ENCODE assay signal across 19 cellular contexts in the genomic region with DNA sequence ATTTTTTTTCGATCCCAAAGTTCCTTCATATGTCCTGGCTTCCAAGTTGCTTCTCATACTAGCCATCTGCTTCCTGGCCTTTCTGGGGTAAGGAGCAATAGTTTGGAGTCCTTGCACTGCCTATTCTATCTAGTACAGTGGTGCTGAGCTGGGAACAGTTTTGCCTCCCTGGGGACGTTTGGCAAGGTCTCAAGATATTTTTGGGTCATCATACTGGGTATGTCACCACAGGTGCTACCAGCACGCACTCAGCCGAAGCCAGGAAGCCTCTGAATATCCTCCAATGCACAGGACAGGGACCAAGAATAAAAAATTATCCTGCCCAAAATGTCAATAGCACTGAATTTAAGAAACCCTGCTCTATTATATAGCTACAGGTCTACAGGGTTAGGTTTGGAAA. TPM values are rescaled to one million over a fixed set of nuclear protein-coding genes. Genes with fewer than 3 reads are reported as not detected.
DNase-seq lines count a peak whose midpoint lies in the region; ATAC-seq and TF ChIP-seq lines count a peak whose summit lies in the region.
"Had no signal": no experiment of that assay in that cellular context is flagged by ENCODE, and none has a peak within 500 bp of the region (broad histone marks: within the 10 kb centered on the region; RNA-seq: fewer than 3 reads in every experiment).

No MANE protein-coding gene starts in this region.

- no peaks in the 10 kb centered on the region for H3K27me3 Mint-ChIP-seq in nephron progenitor cell (ENCODE audit: low read depth, poor library complexity)
- H3K27me3 Mint-ChIP-seq: activated T-helper 17 cell treated with anti-CD3 and anti-CD28 coated beads, Interleukin-2, amount 50 U/mL, for 72 hours; B cell; naive thymus-derived CD4-positive, alpha-beta T cell had no signal

- H3K4me1 Mint-ChIP-seq in nephron progenitor cell: no peaks in the 10 kb centered on the region

- H3K4me3 Mint-ChIP-seq in nephron progenitor cell: no peak overlapping the region
- H3K4me3 Mint-ChIP-seq: activated T-helper 17 cell treated with anti-CD3 and anti-CD28 coated beads, Interleukin-2, amount 50 U/mL, for 72 hours; B cell; naive thymus-derived CD4-positive, alpha-beta T cell; T-cell had no signal

- ATAC-seq in GM18909 (IDR thresholded peaks at IDR 0.05; ENCODE audit: poor library complexity, unreplicated experiment) (peak; percentile 69), GM21737 (IDR thresholded peaks at IDR 0.05; ENCODE audit: unreplicated experiment) (peak; percentile 69), HG03342 (IDR thresholded peaks at IDR 0.05; ENCODE audit: unreplicated experiment) (peak; percentile 56), Right ventricle myocardium superior (ENCODE audit: poor library complexity) (no peak)
- ATAC-seq: activated T-helper 17 cell treated with anti-CD3 and anti-CD28 coated beads, Interleukin-2, amount 50 U/mL, for 72 hours; heart left ventricle; lower lobe of right lung; naive thymus-derived CD4-positive, alpha-beta T cell; T-cell had no signal

- TF ChIP-seq CTCF in nephron progenitor cell (IDR thresholded peaks at IDR 0.05): no peak

- H3K27ac Mint-ChIP-seq in nephron progenitor cell: peak overlapping the region; percentile 57
- H3K27ac Mint-ChIP-seq: B cell; naive thymus-derived CD4-positive, alpha-beta T cell; T-cell had no signal

- H3K36me3 Mint-ChIP-seq in nephron progenitor cell (ENCODE audit: low read depth): peaks cover 13% of the 10 kb centered on the region

- intact Hi-C loops in Right ventricle myocardium superior (cut with DNase I): no loop called here

- peaks cover 31% of the 10 kb centered on the region for H3K9me3 Mint-ChIP-seq in nephron progenitor cell
- H3K9me3 Mint-ChIP-seq: activated T-helper 17 cell treated with anti-CD3 and anti-CD28 coated beads, Interleukin-2, amount 50 U/mL, for 72 hours; T-cell had no signal

- DNase-seq in nephron progenitor cell (no peak), Right ventricle myocardium superior (no peak), NCI-H2227 treated with DMSO at 0.1 percent for 48 hours (lab: John Stamatoyannopoulos, UW) (no peak)
- DNase-seq in stimulated activated CD4-positive, alpha-beta T cell treated with anti-CD3 and anti-CD28 coated beads, Interleukin-2, amount 100 ng/mL, for 48 hours: no peak
- DNase-seq: heart left ventricle; lower lobe of right lung; naive thymus-derived CD4-positive, alpha-beta T cell; NCI-H1417; NCI-H345; stimulated activated CD4-positive, alpha-beta T cell treated with anti-CD3 and anti-CD28 coated beads, Interleukin-4, amount 100 ng/mL, for 24 hours; stimulated activated CD8-positive, alpha-beta memory T cell treated with anti-CD3 and anti-CD28 coated beads, Interleukin-4, amount 100 ng/mL, for 48 hours; T-cell; testis; WERI-Rb-1 had no signal

RNA-seq across cellular contexts. Expression of a gene that starts 35.4 kb away (rescaled TPM):
- 0.43 TPM for total RNA-seq in Right ventricle myocardium superior
